Comparison of ENCODE assay signal across 12 cellular contexts in the genomic region with DNA sequence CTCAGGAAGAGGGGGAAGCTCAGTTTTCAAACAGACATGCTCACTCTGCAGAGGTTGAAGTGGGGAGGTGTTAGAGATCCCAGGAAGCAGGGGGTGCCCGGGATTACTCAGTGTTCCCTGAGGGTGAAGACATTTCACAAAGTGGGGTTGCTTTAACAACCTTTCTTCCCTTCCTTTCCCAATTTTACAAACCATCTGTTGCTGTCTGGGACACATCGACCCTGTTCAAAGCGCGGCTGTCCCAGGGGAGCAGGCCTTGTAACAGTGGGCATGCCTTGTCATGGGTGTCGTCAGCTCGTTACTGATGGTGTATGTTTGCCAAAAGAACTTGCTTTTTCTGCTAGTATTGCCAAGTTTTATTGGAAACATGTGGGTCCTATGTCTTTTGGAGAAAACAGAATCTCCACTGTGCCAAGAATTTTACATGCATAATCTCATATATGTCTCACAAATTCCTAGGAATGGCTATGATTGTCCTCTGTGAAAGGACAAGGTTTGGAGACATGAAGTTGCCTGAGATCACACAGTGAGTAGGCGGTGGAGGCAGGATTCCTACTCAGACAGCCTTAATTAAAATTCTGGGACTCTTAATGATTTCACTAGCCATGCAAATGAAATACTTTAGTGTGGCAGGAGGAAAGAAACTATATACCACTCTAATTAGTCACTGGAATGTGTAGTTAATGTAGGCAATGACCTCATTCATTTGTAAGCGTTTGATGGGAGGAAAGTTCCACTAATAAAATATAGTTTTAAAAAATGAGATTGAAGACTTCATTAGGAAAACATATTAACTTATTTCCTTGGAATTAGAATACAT.
DNase-seq lines count a peak whose midpoint lies in the region; ATAC-seq, FAIRE-seq and TF ChIP-seq lines count a peak whose summit lies in the region.
"Had no signal": no experiment of that assay in that cellular context is flagged by ENCODE, and none has a peak within 500 bp of the region (broad histone marks: within the 10 kb centered on the region; RNA-seq: fewer than 3 reads in every experiment).

No MANE protein-coding gene starts in this region.

- no peaks in the 10 kb centered on the region for H3K36me3 Mint-ChIP-seq in MCF 10A (ENCODE audit: insufficient read depth, unreplicated experiment)

- ATAC-seq in GM18907 (IDR thresholded peaks at IDR 0.05; ENCODE audit: unreplicated experiment) = no peak

- no peak overlapping the region for H3K23ac ChIP-seq in mesendoderm (ENCODE audit: low read length)

- CTCF ChIA-PET in MCF 10A (lab: Yijun Ruan, JAX) = no interaction called here

- peaks cover 20% of the 10 kb centered on the region for H3K9me3 Mint-ChIP-seq in MCF 10A (ENCODE audit: unreplicated experiment)
- H3K9me3 Mint-ChIP-seq: activated B cell treated with CpG ODN at 0.5 μM for 24 hours had no signal

- no peak overlapping the region for H2BK5ac ChIP-seq in mesendoderm (ENCODE audit: low read length)

- H3K27me3 ChIP-seq in breast epithelium (no peaks in the 10 kb centered on the region), mesendoderm (ENCODE audit: insufficient read depth, low read length, poor library complexity) (no peaks in the 10 kb centered on the region)

- H3K4me3 Mint-ChIP-seq in MCF 10A (ENCODE audit: unreplicated experiment) = no peak overlapping the region
- H3K4me3 Mint-ChIP-seq: activated B cell treated with CpG ODN at 0.5 μM for 24 hours, neural crest cell had no signal

- no peak overlapping the region for H3K18ac ChIP-seq in mesendoderm (ENCODE audit: low read length)

- no TSS peak for BruUV-seq in MCF 10A (replicated peaks; lab: Mats Ljungman, UMichigan)

- H3K27me3 Mint-ChIP-seq in MCF 10A (ENCODE audit: insufficient read depth, unreplicated experiment) = no peaks in the 10 kb centered on the region

- no peak for FAIRE-seq in kidney (lab: Jason Lieb, UNC)

- H3K9ac ChIP-seq in kidney (ENCODE audit: low read length in 2 of 2) = no peak overlapping the region
- no peak overlapping the region for H3K9ac ChIP-seq in mesendoderm (ENCODE audit: low read length)

- H3K79me1 ChIP-seq in mesendoderm (ENCODE audit: low read length) = no peaks in the 10 kb centered on the region

- no peak overlapping the region for H2BK120ac ChIP-seq in mesendoderm (ENCODE audit: low read depth, low read length)

- POLR2A ChIA-PET in MCF 10A (lab: Yijun Ruan, JAX) = no interaction called here

- DNase-seq in MCF 10A (ENCODE audit: unreplicated experiment) (peak; percentile 90), breast epithelium (ENCODE audit: low spot score in 2 of 2) (no peak), dedifferentiated amniotic fluid mesenchymal stem cell (ENCODE audit: extremely low spot score) (peak; percentile 64), kidney (peak; percentile 86), SW480 (ENCODE audit: low spot score) (no peak), NCI-H1105 (lab: John Stamatoyannopoulos, UW) (no peak), mesendoderm (no peak)
- DNase-seq: activated B cell treated with CpG ODN at 0.5 μM for 24 hours; stimulated activated CD4-positive, alpha-beta T cell treated with anti-CD3 and anti-CD28 coated beads, Interleukin-4, amount 100 ng/mL, for 4 hours had no signal

- peaks cover 26% of the 10 kb centered on the region for H3K4me1 Mint-ChIP-seq in MCF 10A (ENCODE audit: insufficient read depth, unreplicated experiment)
- H3K4me1 Mint-ChIP-seq: activated B cell treated with CpG ODN at 0.5 μM for 24 hours, neural crest cell had no signal

- no peak overlapping the region for H3K56ac ChIP-seq in mesendoderm (ENCODE audit: low read length)

- H3K27ac ChIP-seq in breast epithelium (peak overlapping the region in 1 of 2 donors; percentile 48), kidney (ENCODE audit: low read depth in 2 of 2, low read length in 2 of 2) (no peak overlapping the region), mesendoderm (ENCODE audit: low read depth, low read length) (no peak overlapping the region)
- H3K27ac ChIP-seq: 22Rv1 had no signal

- intact Hi-C loops in MCF 10A (cut with micrococcal nuclease) (no loop called here), breast epithelium (cut with DNase I; ENCODE audit: low total_unique reads) (no loop called here), kidney (cut with DNase I) (no loop called here)

- no peak overlapping the region for H3K4me2 ChIP-seq in mesendoderm (ENCODE audit: low read length)

- WGBS in mesendoderm (ENCODE audit: extremely low coverage, insufficient coverage, low lambda C conversion rate) = no CpG with 5 or more reads among the region's 8 CpGs

- no peak overlapping the region for H3K4ac ChIP-seq in mesendoderm (ENCODE audit: low read depth, low read length)

- TF ChIP-seq POLR2A in breast epithelium (IDR thresholded peaks at IDR 0.05) = no peak

- no peaks in the 10 kb centered on the region for H3K4me1 ChIP-seq in breast epithelium
- peaks cover 0 to 4% of the 10 kb centered on the region in 2 donors for H3K4me1 ChIP-seq in kidney (ENCODE audit: control insufficient read depth in 1 of 2, insufficient read depth in 1 of 2, low read depth in 1 of 2, low read length in 2 of 2)
- no peaks in the 10 kb centered on the region for H3K4me1 ChIP-seq in mesendoderm (ENCODE audit: control insufficient read depth, low read depth, low read length)

- H4K8ac ChIP-seq in mesendoderm (ENCODE audit: low read depth, low read length) = no peak overlapping the region

- no peak overlapping the region for H2BK15ac ChIP-seq in mesendoderm (replicated peaks; ENCODE audit: low read depth)

- H3K36me3 ChIP-seq in breast epithelium = no peaks in the 10 kb centered on the region
- H3K36me3 ChIP-seq in kidney (ENCODE audit: control insufficient read depth in 1 of 2, insufficient read depth in 2 of 2, low read length in 2 of 2) = no peaks in the 10 kb centered on the region
- H3K36me3 ChIP-seq in mesendoderm (ENCODE audit: control insufficient read depth, insufficient read depth, low read length) = no peaks in the 10 kb centered on the region

- H4K5ac ChIP-seq in mesendoderm (ENCODE audit: low read length) = no peak overlapping the region

- no peak overlapping the region for H3K27ac Mint-ChIP-seq in MCF 10A (ENCODE audit: low read depth, unreplicated experiment)
- H3K27ac Mint-ChIP-seq: activated B cell treated with CpG ODN at 0.5 μM for 24 hours had no signal

- H3K9me3 ChIP-seq in breast epithelium (no peaks in the 10 kb centered on the region), kidney (ENCODE audit: control insufficient read depth in 1 of 2, low read length in 2 of 2) (no peaks in the 10 kb centered on the region)

- H3K79me2 ChIP-seq in mesendoderm (ENCODE audit: control insufficient read depth, insufficient read depth, low read length) = no peaks in the 10 kb centered on the region

- TF ChIP-seq CTCF in MCF 10A (IDR thresholded peaks at IDR 0.05; ENCODE audit: unreplicated experiment) (no peak), breast epithelium (IDR thresholded peaks at IDR 0.05) (no peak), kidney (IDR thresholded peaks at IDR 0.05; ENCODE audit: borderline replicate concordance, extremely low read depth, insufficient read depth) (no peak)

- H2AK5ac ChIP-seq in mesendoderm (ENCODE audit: low read length) = no peak overlapping the region

- no peak overlapping the region for H3K4me3 ChIP-seq in breast epithelium
- H3K4me3 ChIP-seq in kidney (ENCODE audit: low read length in 2 of 2) = no peak overlapping the region
- H3K4me3 ChIP-seq in mesendoderm (ENCODE audit: low read length) = no peak overlapping the region

Comparison
In these comparisons a context has a peak if more than half of its experiments do, and no peak if none do; other contexts are left out.
1. DNase-seq: peak in MCF 10A (single experiment), dedifferentiated amniotic fluid mesenchymal stem cell (single experiment) and kidney (single experiment); none in breast epithelium (0 of 2), SW480 (single experiment), NCI-H1105 (single experiment) and mesendoderm (single experiment).